ENCODE assay signal across 15 cellular contexts in genomic region chr7:90856317-90857072, GRCh38.
DNase-seq lines count a peak whose midpoint lies in the region; ATAC-seq and TF ChIP-seq lines count a peak whose summit lies in the region.
"Had no signal": no experiment of that assay in that cellular context is flagged by ENCODE, and none has a peak within 500 bp of the region (broad histone marks: within the 10 kb centered on the region; RNA-seq: fewer than 3 reads in every experiment).

No MANE protein-coding gene starts in this region.

- no peak overlapping the region for H3K4me3 ChIP-seq in fibroblast of villous mesenchyme (ENCODE audit: low read depth, low read length)

- peak; percentile 11 for DNase-seq in fibroblast of villous mesenchyme (ENCODE audit: low read depth)
- no peak for DNase-seq in stimulated activated CD4-positive, alpha-beta T cell treated with anti-CD3 and anti-CD28 coated beads, Interleukin-2, amount 100 ng/mL, for 48 hours
- DNase-seq in activated CD4-positive, CD25-positive, alpha-beta regulatory T cell (lab: John Stamatoyannopoulos, UW), result no peak
- DNase-seq in cardiac septum (ENCODE audit: low spot score), result no peak
- no peak for DNase-seq in SIG-M5 (lab: John Stamatoyannopoulos, UW)
- DNase-seq: Calu3; CD4-positive, alpha-beta T cell; HCEC 1CT; NCI-H146; NCI-H345; NCI-H526 treated with DMSO at 0.1 percent for 48 hours; SW 1271 had no signal

- intact Hi-C loops in cardiac septum (cut with DNase I), result no loop called here

- TF ChIP-seq CTCF in fibroblast of villous mesenchyme (IDR thresholded peaks at IDR 0.05; ENCODE audit: insufficient read depth, low read depth, low read length), result no peak

- peak; percentile 41 for ATAC-seq in GM18499 (IDR thresholded peaks at IDR 0.05; ENCODE audit: insufficient read depth, unreplicated experiment)
- peak; percentile 39 for ATAC-seq in HG02623 (IDR thresholded peaks at IDR 0.05; ENCODE audit: unreplicated experiment)
- ATAC-seq in HG03469 (IDR thresholded peaks at IDR 0.05; ENCODE audit: unreplicated experiment), result peak; percentile 42
